In genomic region chr2:16821696-16822095, GRCh38 we compare ENCODE assay signal across 25 cellular contexts.
DNase-seq lines count a peak whose midpoint lies in the region; ATAC-seq, FAIRE-seq and TF ChIP-seq lines count a peak whose summit lies in the region.
"Had no signal": no experiment of that assay in that cellular context is flagged by ENCODE, and none has a peak within 500 bp of the region (broad histone marks: within the 10 kb centered on the region; RNA-seq: fewer than 3 reads in every experiment).

No MANE protein-coding gene starts in this region.

- H3K4me1 Mint-ChIP-seq in progenitor cell of endocrine pancreas (ENCODE audit: low read depth), result peaks cover 18% of the 10 kb centered on the region
- H3K4me1 Mint-ChIP-seq: stimulated activated effector memory CD8-positive, alpha-beta T cell treated with anti-CD3 and anti-CD28 coated beads, Interleukin-12 subunit alpha, Interleukin-12 subunit beta, amount 100 ng/mL, for 72 hours; T-helper 17 cell had no signal

- H3K27me3 ChIP-seq in left lung, result no peaks in the 10 kb centered on the region
- H3K27me3 ChIP-seq: BLaER1 treated with 17β-estradiol and CSF1 and Interleukin-3, amounts not matched to agents 10 nM and 100 nM; pancreas; thyroid gland had no signal

- H3K9me3 ChIP-seq in left lung, result no peaks in the 10 kb centered on the region
- H3K9me3 ChIP-seq: pancreas, thyroid gland had no signal

- H3K4me3 ChIP-seq in left lung, result no peak overlapping the region
- H3K4me3 ChIP-seq: BLaER1 treated with 17β-estradiol and CSF1 and Interleukin-3, amounts not matched to agents 10 nM and 100 nM; pancreas; thyroid gland had no signal

- H3K36me3 ChIP-seq in left lung, result no peaks in the 10 kb centered on the region
- H3K36me3 ChIP-seq: BLaER1 treated with 17β-estradiol and CSF1 and Interleukin-3, amounts not matched to agents 10 nM and 100 nM; pancreas; thyroid gland had no signal

- no peaks in the 10 kb centered on the region for H3K36me3 Mint-ChIP-seq in progenitor cell of endocrine pancreas (ENCODE audit: insufficient read depth)
- H3K36me3 Mint-ChIP-seq: activated CD4-positive, alpha-beta memory T cell treated with anti-CD3 and anti-CD28 coated beads for 36 hours; naive thymus-derived CD8-positive, alpha-beta T cell; stimulated activated effector memory CD8-positive, alpha-beta T cell treated with anti-CD3 and anti-CD28 coated beads, Interleukin-12 subunit alpha, Interleukin-12 subunit beta, amount 100 ng/mL, for 72 hours had no signal

- ATAC-seq in left lung, result no peak
- no peak for ATAC-seq in HG03354 (IDR thresholded peaks at IDR 0.05; ENCODE audit: poor library complexity, severe bottlenecking, unreplicated experiment)
- ATAC-seq: naive thymus-derived CD8-positive, alpha-beta T cell; pancreas; stimulated activated effector memory CD8-positive, alpha-beta T cell treated with anti-CD3 and anti-CD28 coated beads, Interleukin-12 subunit alpha, Interleukin-12 subunit beta, amount 100 ng/mL, for 72 hours; T-helper 17 cell had no signal

- intact Hi-C loops in left lung (cut with DNase I), result no loop called here

- peaks cover 9% of the 10 kb centered on the region for H3K9me3 Mint-ChIP-seq in progenitor cell of endocrine pancreas (ENCODE audit: low read depth)
- H3K9me3 Mint-ChIP-seq: activated CD4-positive, alpha-beta memory T cell treated with anti-CD3 and anti-CD28 coated beads for 36 hours had no signal

- no peak overlapping the region for H3K4me3 Mint-ChIP-seq in progenitor cell of endocrine pancreas (ENCODE audit: low read depth)
- H3K4me3 Mint-ChIP-seq: activated CD4-positive, alpha-beta memory T cell treated with anti-CD3 and anti-CD28 coated beads for 36 hours; naive thymus-derived CD8-positive, alpha-beta T cell; stimulated activated effector memory CD8-positive, alpha-beta T cell treated with anti-CD3 and anti-CD28 coated beads, Interleukin-12 subunit alpha, Interleukin-12 subunit beta, amount 100 ng/mL, for 72 hours; T-helper 17 cell had no signal

- H3K27me3 Mint-ChIP-seq in progenitor cell of endocrine pancreas, result no peaks in the 10 kb centered on the region
- H3K27me3 Mint-ChIP-seq: activated CD4-positive, alpha-beta memory T cell treated with anti-CD3 and anti-CD28 coated beads for 36 hours; T-helper 17 cell had no signal

- DNase-seq in Ammon's horn (ENCODE audit: low spot score) (peak; percentile 58), NCI-H1436 (lab: John Stamatoyannopoulos, UW) (peak; percentile 73), SK-N-DZ (ENCODE audit: low spot score) (peak; percentile 14), left lung (no peak), progenitor cell of endocrine pancreas (ENCODE audit: low spot score, unreplicated experiment) (no peak), T-helper 1 cell (no peak)
- DNase-seq: activated CD4-positive, alpha-beta memory T cell treated with anti-CD3 and anti-CD28 coated beads for 36 hours; activated naive CD4-positive, alpha-beta T cell; activated T-cell treated with anti-CD3 and anti-CD28 coated beads for 4 hours; cortex of kidney; DMS 273 treated with DMSO at 0.1 percent for 48 hours; kidney; mesenchymal stem cell; naive thymus-derived CD8-positive, alpha-beta T cell; NCI-H2171 treated with DMSO at 0.1 percent for 48 hours; NCI-H526; pancreas; SHP77 treated with DMSO at 0.1 percent for 48 hours; T-helper 17 cell; thyroid gland had no signal

- H3K4me1 ChIP-seq in left lung, result no peaks in the 10 kb centered on the region
- H3K4me1 ChIP-seq: pancreas, thyroid gland had no signal

- no peak overlapping the region for H3K27ac ChIP-seq in left lung
- H3K27ac ChIP-seq: BLaER1 treated with 17β-estradiol and CSF1 and Interleukin-3, amounts not matched to agents 10 nM and 100 nM; pancreas; thyroid gland had no signal

- no peak overlapping the region for H3K27ac Mint-ChIP-seq in progenitor cell of endocrine pancreas
- H3K27ac Mint-ChIP-seq: activated CD4-positive, alpha-beta memory T cell treated with anti-CD3 and anti-CD28 coated beads for 36 hours; naive thymus-derived CD8-positive, alpha-beta T cell; stimulated activated effector memory CD8-positive, alpha-beta T cell treated with anti-CD3 and anti-CD28 coated beads, Interleukin-12 subunit alpha, Interleukin-12 subunit beta, amount 100 ng/mL, for 72 hours; T-helper 17 cell had no signal

- peak; percentile 9 for FAIRE-seq in islet of Langerhans (lab: Jason Lieb, UNC)
- FAIRE-seq: GM12891, kidney, pancreas had no signal

- no peak for TF ChIP-seq CTCF in left lung (IDR thresholded peaks at IDR 0.05)
- TF ChIP-seq CTCF in progenitor cell of endocrine pancreas (IDR thresholded peaks at IDR 0.05; ENCODE audit: unreplicated experiment), result no peak

Comparison
In these comparisons a context has a peak if more than half of its experiments do, and no peak if none do; other contexts are left out.
1. DNase-seq: peak in Ammon's horn (single experiment), NCI-H1436 (single experiment) and SK-N-DZ (single experiment); none in left lung (0 of 2), progenitor cell of endocrine pancreas (single experiment) and T-helper 1 cell (0 of 5).